Comparison of ENCODE assay signal across 8 cellular contexts in genomic region chr3:53161820-53162671, GRCh38. TPM values are rescaled to one million over a fixed set of nuclear protein-coding genes. Genes with fewer than 3 reads are reported as not detected.
DNase-seq lines count a peak whose midpoint lies in the region; ATAC-seq and TF ChIP-seq lines count a peak whose summit lies in the region.

No MANE protein-coding gene starts in this region.

- H3K27ac ChIP-seq in C4-2B (peak overlapping the region; percentile 94), SJCRH30 (no peak overlapping the region)

- H3K27me3 ChIP-seq in SJCRH30, result no peaks in the 10 kb centered on the region

- H3K4me1 ChIP-seq in SJCRH30, result peaks cover 14% of the 10 kb centered on the region

- in situ Hi-C loops in astrocyte of the cerebellum (cut with HindIII; ENCODE audit: low sequenced_read_pairs), result no loop called here

- H3K4me3 ChIP-seq in SJCRH30, result peak overlapping the region; percentile 80
- H3K4me3 ChIP-seq in astrocyte of the cerebellum (ENCODE audit: low read depth, low read length), result peak overlapping the region; percentile 81

- ATAC-seq in GM21717 (IDR thresholded peaks at IDR 0.05; ENCODE audit: unreplicated experiment), result peak; percentile 30

- no peak for TF ChIP-seq CTCF in C4-2B (conservative IDR thresholded peaks at IDR 0.05)
- TF ChIP-seq CTCF in astrocyte of the cerebellum (IDR thresholded peaks at IDR 0.05; ENCODE audit: low read depth, low read length, missing control alignments), result no peak

- no peaks in the 10 kb centered on the region for H3K9me3 ChIP-seq in SJCRH30 (replicated peaks)

- DNase-seq in SJCRH30 (peak; percentile 32 to 39), astrocyte of the cerebellum (ENCODE audit: low read depth) (no peak), iPS-NIHi7 (ENCODE audit: extremely low spot score) (peak; percentile 67), HuH-7 (ENCODE audit: low spot score) (no peak), NCI-H774 (lab: John Stamatoyannopoulos, UW) (no peak)
- DNase-seq in stimulated activated CD4-positive, alpha-beta T cell treated with anti-CD3 and anti-CD28 coated beads, Interleukin-2, amount 100 ng/mL, for 4 hours (ENCODE audit: low read depth), result peak; percentile 55

- H3K36me3 ChIP-seq in SJCRH30, result no peaks in the 10 kb centered on the region

RNA-seq across cellular contexts. Expression of gene PRKCD, which starts 1.0 kb away (rescaled TPM):
- 4.1 and 4.6 TPM in 2 replicates for total RNA-seq in SJCRH30 (2014; rRNA removed; shearing (Covaris generic))

RNA-seq across cellular contexts. Expression of gene RFT1, which starts 31.8 kb away (rescaled TPM):
- total RNA-seq in SJCRH30 (2014; rRNA removed; shearing (Covaris generic)), result 20.6 and 22.0 TPM in 2 replicates

Comparison
In these comparisons a context has a peak if more than half of its experiments do, and no peak if none do; other contexts are left out.
1. DNase-seq: peak in SJCRH30 (2 of 2), iPS-NIHi7 (single experiment) and stimulated activated CD4-positive, alpha-beta T cell treated with anti-CD3 and anti-CD28 coated beads, Interleukin-2, amount 100 ng/mL, for 4 hours (single experiment); none in astrocyte of the cerebellum (single experiment), HuH-7 (single experiment) and NCI-H774 (single experiment).